9 cellular contexts compared by ENCODE assay signal in the genomic region with DNA sequence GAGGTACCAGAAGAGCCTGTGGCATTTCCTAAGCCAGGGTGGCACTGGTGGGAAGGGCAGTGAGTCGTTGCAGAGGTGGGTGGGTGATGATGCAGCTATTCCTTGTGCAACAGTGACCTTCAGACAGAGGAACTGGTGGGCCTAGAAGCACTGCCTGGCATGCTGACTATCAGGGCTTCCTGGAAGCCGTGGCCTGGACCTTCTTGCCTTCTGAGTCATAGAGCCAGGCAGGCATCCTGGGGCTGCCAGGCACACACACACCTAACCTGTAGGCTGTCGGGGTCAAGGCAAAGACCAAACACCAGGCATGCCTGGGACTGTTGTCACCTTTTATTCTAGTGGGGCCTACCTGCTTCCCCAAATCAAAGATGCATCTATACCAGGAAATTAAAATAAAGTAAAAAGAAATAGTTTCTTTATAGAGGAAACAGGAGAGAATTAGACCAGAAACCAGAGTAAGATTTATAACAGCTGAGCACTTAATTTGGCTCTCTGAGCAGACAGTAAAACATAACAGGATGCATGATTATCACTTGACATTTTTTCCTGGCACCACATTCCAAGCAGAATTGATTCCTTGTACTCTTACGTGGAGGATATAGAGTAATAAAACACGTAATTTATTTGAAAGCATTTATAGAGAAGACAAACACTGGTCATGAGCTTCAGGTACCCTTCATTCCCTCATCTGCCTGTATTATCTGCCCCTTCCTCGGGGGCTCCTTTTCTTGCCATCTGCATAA. TPM values are rescaled to one million over a fixed set of nuclear protein-coding genes. Genes with fewer than 3 reads are reported as not detected.
DNase-seq lines count a peak whose midpoint lies in the region; ATAC-seq and TF ChIP-seq lines count a peak whose summit lies in the region.
"Had no signal": no experiment of that assay in that cellular context is flagged by ENCODE, and none has a peak within 500 bp of the region (broad histone marks: within the 10 kb centered on the region; RNA-seq: fewer than 3 reads in every experiment).

No MANE protein-coding gene starts in this region.

- POLR2A ChIA-PET in activated CD8-positive, alpha-beta T cell treated with anti-CD3 and anti-CD28 coated beads for 36 hours (lab: Charles Lee), result interaction anchor here (0.8 to 1.2 kb wide), 2 partner anchors 14 to 24 kb away, joined by 3 to 5 read pairs; no protein-coding TSS in a partner anchor

- DNase-seq in HS-5 (ENCODE audit: low read depth), result peak; percentile 35
- peak; percentile 82 for DNase-seq in activated CD8-positive, alpha-beta T cell treated with anti-CD3 and anti-CD28 coated beads for 36 hours
- DNase-seq in glomerular visceral epithelial cell (ENCODE audit: extremely low spot score), result peak; percentile 57
- DNase-seq in stimulated activated CD4-positive, alpha-beta T cell treated with anti-CD3 and anti-CD28 coated beads, Interleukin-4, amount 100 ng/mL, for 48 hours (ENCODE audit: low read depth in 2 of 2), result peak; percentile 23 to 32
- DNase-seq in glutamatergic neuron, result no peak
- no peak for DNase-seq in NCI-H2171 (lab: John Stamatoyannopoulos, UW)
- no peak for DNase-seq in SKM-1 treated with dmso at 0.1 percent for 144 hours (lab: John Stamatoyannopoulos, UW; ENCODE audit: unreplicated experiment)
- DNase-seq: endodermal cell had no signal

- no peak overlapping the region for H3K4me3 Mint-ChIP-seq in activated CD8-positive, alpha-beta T cell treated with anti-CD3 and anti-CD28 coated beads for 36 hours
- H3K4me3 Mint-ChIP-seq in glutamatergic neuron (ENCODE audit: unreplicated experiment), result no peak overlapping the region
- H3K4me3 Mint-ChIP-seq: endodermal cell had no signal

- TF ChIP-seq CTCF in activated CD8-positive, alpha-beta T cell treated with anti-CD3 and anti-CD28 coated beads for 36 hours (IDR thresholded peaks at IDR 0.05), result no peak
- TF ChIP-seq CTCF in glutamatergic neuron (IDR thresholded peaks at IDR 0.05; ENCODE audit: partially characterized antibody, unreplicated experiment), result no peak

- H3K36me3 Mint-ChIP-seq in activated CD8-positive, alpha-beta T cell treated with anti-CD3 and anti-CD28 coated beads for 36 hours (ENCODE audit: low read depth), result peaks cover 58% of the 10 kb centered on the region
- H3K36me3 Mint-ChIP-seq in glutamatergic neuron (ENCODE audit: unreplicated experiment), result no peaks in the 10 kb centered on the region

- no peaks in the 10 kb centered on the region for H3K9me3 Mint-ChIP-seq in activated CD8-positive, alpha-beta T cell treated with anti-CD3 and anti-CD28 coated beads for 36 hours
- H3K9me3 Mint-ChIP-seq in glutamatergic neuron (ENCODE audit: unreplicated experiment), result peaks cover under 1% of the 10 kb centered on the region
- H3K9me3 Mint-ChIP-seq: endodermal cell had no signal

- intact Hi-C loops in activated CD8-positive, alpha-beta T cell treated with anti-CD3 and anti-CD28 coated beads for 36 hours (cut with micrococcal nuclease), result no loop called here

- CTCF ChIA-PET in activated CD8-positive, alpha-beta T cell treated with anti-CD3 and anti-CD28 coated beads for 36 hours (lab: Charles Lee), result no interaction called here

- H3K27ac Mint-ChIP-seq in activated CD8-positive, alpha-beta T cell treated with anti-CD3 and anti-CD28 coated beads for 36 hours, result peak overlapping the region; percentile 80
- H3K27ac Mint-ChIP-seq in glutamatergic neuron (ENCODE audit: unreplicated experiment), result no peak overlapping the region
- H3K27ac Mint-ChIP-seq: endodermal cell had no signal

- no peaks in the 10 kb centered on the region for H3K27me3 Mint-ChIP-seq in activated CD8-positive, alpha-beta T cell treated with anti-CD3 and anti-CD28 coated beads for 36 hours
- peaks cover 3% of the 10 kb centered on the region for H3K27me3 Mint-ChIP-seq in glutamatergic neuron (ENCODE audit: unreplicated experiment)

- peak; percentile 96 for ATAC-seq in activated CD8-positive, alpha-beta T cell treated with anti-CD3 and anti-CD28 coated beads for 36 hours
- no peak for ATAC-seq in HG02763 (IDR thresholded peaks at IDR 0.05; ENCODE audit: unreplicated experiment)

- peaks cover 38% of the 10 kb centered on the region for H3K4me1 Mint-ChIP-seq in activated CD8-positive, alpha-beta T cell treated with anti-CD3 and anti-CD28 coated beads for 36 hours (ENCODE audit: low read depth)
- H3K4me1 Mint-ChIP-seq in glutamatergic neuron (ENCODE audit: low read depth, unreplicated experiment), result peaks cover 2% of the 10 kb centered on the region

RNA-seq across cellular contexts. Expression of a gene that starts 25.1 kb away (rescaled TPM):
- total RNA-seq in activated CD8-positive, alpha-beta T cell treated with anti-CD3 and anti-CD28 coated beads for 36 hours, result 10 to 100 TPM; 51.2 to 51.8 TPM
- 22.9 TPM for total RNA-seq in glutamatergic neuron (ENCODE audit: unreplicated experiment)

RNA-seq across cellular contexts. Expression of a gene that starts 37.4 kb away (rescaled TPM):
- 10 to 100 TPM; 39.6 to 41.8 TPM for total RNA-seq in activated CD8-positive, alpha-beta T cell treated with anti-CD3 and anti-CD28 coated beads for 36 hours
- 0.71 TPM for total RNA-seq in glutamatergic neuron (ENCODE audit: unreplicated experiment)

Comparison
In these comparisons a context has a peak if more than half of its experiments do, and no peak if none do; other contexts are left out.
1. DNase-seq: peak in HS-5 (single experiment), activated CD8-positive, alpha-beta T cell treated with anti-CD3 and anti-CD28 coated beads for 36 hours (single experiment), glomerular visceral epithelial cell (single experiment) and stimulated activated CD4-positive, alpha-beta T cell treated with anti-CD3 and anti-CD28 coated beads, Interleukin-4, amount 100 ng/mL, for 48 hours (2 of 2); none in glutamatergic neuron (single experiment), NCI-H2171 (single experiment) and SKM-1 treated with dmso at 0.1 percent for 144 hours (single experiment).
2. RNA of a gene that starts 37.4 kb away (total RNA-seq): 39.6 to 41.8 TPM in activated CD8-positive, alpha-beta T cell treated with anti-CD3 and anti-CD28 coated beads for 36 hours; 0.71 TPM in glutamatergic neuron (single experiment); every median in the first group is over 10 times any median in the second.